ENCODE assay signal across 1 cellular context in the genomic region with DNA sequence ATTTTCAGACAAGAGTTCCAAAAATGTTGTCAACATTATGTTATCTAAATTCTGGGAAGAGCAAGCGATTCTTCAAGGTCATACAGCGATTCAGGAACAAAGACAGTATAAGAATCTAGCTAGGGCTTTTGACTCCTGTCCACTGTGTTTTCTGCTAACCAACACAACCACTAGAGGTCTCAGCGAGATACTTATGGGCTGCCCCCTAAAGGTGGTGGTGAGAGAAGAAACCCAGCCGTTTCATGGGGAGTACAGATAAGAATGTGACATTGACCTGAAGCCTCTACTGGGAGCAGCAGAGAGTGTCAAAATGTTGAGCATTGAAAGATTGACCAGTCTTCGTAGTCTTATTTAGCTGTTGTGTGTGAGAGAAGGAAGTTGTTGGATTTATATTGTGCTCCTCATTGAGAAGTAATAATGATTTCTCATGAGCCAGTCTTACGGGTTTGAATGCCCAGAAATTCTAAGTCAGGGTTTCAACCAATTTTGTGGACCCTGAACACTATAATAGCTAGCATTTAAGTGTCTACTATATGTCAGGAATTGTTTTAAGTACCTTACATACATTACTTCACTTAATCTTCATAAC.
TF ChIP-seq lines count a peak whose summit lies in the region.

No MANE protein-coding gene starts in this region.

TF ChIP-seq in HepG2, 621 proteins besides CTCF, POLR2A, EP300 and RAD21 (continued from another document and continues in another):
- TF ChIP-seq, protein P1, sequence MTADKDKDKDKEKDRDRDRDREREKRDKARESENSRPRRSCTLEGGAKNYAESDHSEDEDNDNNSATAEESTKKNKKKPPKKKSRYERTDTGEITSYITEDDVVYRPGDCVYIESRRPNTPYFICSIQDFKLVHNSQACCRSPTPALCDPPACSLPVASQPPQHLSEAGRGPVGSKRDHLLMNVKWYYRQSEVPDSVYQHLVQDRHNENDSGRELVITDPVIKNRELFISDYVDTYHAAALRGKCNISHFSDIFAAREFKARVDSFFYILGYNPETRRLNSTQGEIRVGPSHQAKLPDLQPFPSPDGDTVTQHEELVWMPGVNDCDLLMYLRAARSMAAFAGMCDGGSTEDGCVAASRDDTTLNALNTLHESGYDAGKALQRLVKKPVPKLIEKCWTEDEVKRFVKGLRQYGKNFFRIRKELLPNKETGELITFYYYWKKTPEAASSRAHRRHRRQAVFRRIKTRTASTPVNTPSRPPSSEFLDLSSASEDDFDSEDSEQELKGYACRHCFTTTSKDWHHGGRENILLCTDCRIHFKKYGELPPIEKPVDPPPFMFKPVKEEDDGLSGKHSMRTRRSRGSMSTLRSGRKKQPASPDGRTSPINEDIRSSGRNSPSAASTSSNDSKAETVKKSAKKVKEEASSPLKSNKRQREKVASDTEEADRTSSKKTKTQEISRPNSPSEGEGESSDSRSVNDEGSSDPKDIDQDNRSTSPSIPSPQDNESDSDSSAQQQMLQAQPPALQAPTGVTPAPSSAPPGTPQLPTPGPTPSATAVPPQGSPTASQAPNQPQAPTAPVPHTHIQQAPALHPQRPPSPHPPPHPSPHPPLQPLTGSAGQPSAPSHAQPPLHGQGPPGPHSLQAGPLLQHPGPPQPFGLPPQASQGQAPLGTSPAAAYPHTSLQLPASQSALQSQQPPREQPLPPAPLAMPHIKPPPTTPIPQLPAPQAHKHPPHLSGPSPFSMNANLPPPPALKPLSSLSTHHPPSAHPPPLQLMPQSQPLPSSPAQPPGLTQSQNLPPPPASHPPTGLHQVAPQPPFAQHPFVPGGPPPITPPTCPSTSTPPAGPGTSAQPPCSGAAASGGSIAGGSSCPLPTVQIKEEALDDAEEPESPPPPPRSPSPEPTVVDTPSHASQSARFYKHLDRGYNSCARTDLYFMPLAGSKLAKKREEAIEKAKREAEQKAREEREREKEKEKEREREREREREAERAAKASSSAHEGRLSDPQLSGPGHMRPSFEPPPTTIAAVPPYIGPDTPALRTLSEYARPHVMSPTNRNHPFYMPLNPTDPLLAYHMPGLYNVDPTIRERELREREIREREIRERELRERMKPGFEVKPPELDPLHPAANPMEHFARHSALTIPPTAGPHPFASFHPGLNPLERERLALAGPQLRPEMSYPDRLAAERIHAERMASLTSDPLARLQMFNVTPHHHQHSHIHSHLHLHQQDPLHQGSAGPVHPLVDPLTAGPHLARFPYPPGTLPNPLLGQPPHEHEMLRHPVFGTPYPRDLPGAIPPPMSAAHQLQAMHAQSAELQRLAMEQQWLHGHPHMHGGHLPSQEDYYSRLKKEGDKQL (CRISPR knock-in tag; IDR thresholded peaks at IDR 0.05; ENCODE audit: low read depth): 0 out of 2 replicates have a peak, but pooled peaks have one; percentile 40
- TF ChIP-seq, protein P2, sequence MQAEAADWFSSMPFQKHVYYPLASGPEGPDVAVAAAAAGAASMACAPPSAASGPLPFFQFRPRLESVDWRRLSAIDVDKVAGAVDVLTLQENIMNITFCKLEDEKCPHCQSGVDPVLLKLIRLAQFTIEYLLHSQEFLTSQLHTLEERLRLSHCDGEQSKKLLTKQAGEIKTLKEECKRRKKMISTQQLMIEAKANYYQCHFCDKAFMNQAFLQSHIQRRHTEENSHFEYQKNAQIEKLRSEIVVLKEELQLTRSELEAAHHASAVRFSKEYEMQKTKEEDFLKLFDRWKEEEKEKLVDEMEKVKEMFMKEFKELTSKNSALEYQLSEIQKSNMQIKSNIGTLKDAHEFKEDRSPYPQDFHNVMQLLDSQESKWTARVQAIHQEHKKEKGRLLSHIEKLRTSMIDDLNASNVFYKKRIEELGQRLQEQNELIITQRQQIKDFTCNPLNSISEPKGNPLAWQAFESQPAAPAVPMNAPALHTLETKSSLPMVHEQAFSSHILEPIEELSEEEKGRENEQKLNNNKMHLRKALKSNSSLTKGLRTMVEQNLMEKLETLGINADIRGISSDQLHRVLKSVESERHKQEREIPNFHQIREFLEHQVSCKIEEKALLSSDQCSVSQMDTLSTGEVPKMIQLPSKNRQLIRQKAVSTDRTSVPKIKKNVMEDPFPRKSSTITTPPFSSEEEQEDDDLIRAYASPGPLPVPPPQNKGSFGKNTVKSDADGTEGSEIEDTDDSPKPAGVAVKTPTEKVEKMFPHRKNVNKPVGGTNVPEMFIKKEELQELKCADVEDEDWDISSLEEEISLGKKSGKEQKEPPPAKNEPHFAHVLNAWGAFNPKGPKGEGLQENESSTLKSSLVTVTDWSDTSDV (CRISPR knock-in tag; IDR thresholded peaks at IDR 0.05): no peak
- TF ChIP-seq XRCC5 (optimal IDR thresholded peaks at IDR 0.05; ENCODE audit: low read length) (peak; percentile 58), ZNF556 (CRISPR knock-in tag; IDR thresholded peaks at IDR 0.05; ENCODE audit: borderline replicate concordance) (peak; percentile 35; the same call in 1 of the 2 replicates), ESRRA (CRISPR knock-in tag; IDR thresholded peaks at IDR 0.05; ENCODE audit: low read depth) (peak; percentile 37; the same call in 1 of the 2 replicates), ZNF329 (CRISPR knock-in tag; IDR thresholded peaks at IDR 0.05; ENCODE audit: low read depth) (no peak), KAT8 (CRISPR knock-in tag; IDR thresholded peaks at IDR 0.05) (peak; percentile 65; the same call in 1 of the 2 replicates), ZNF550 (CRISPR knock-in tag; IDR thresholded peaks at IDR 0.05; ENCODE audit: borderline replicate concordance) (no peak), TBX2 (CRISPR knock-in tag; IDR thresholded peaks at IDR 0.05; ENCODE audit: borderline replicate concordance) (peak; percentile 51; the same call in 1 of the 2 replicates), MTF2 (CRISPR knock-in tag; IDR thresholded peaks at IDR 0.05; ENCODE audit: borderline replicate concordance) (no peak), CBX2 (IDR thresholded peaks at IDR 0.05; ENCODE audit: low read depth, low read length) (no peak), CBX2 (CRISPR knock-in tag; IDR thresholded peaks at IDR 0.05; ENCODE audit: low read depth) (no peak), PAWR (CRISPR knock-in tag; IDR thresholded peaks at IDR 0.05; ENCODE audit: borderline replicate concordance) (no peak), ZKSCAN1 (IDR thresholded peaks at IDR 0.05; ENCODE audit: low read length) (0 out of 2 replicates have a peak, but pooled peaks have one; percentile 44), ZNF564 (CRISPR knock-in tag; IDR thresholded peaks at IDR 0.05) (no peak), GABPA (IDR thresholded peaks at IDR 0.05; ENCODE audit: low read depth, low read length) (no peak), GABPA (CRISPR knock-in tag; IDR thresholded peaks at IDR 0.05; ENCODE audit: low read depth) (peak; percentile 43; the same call in 1 of the 2 replicates), SAP130 (CRISPR knock-in tag; IDR thresholded peaks at IDR 0.05; ENCODE audit: low read depth) (peak; percentile 69), SP140L (CRISPR knock-in tag; IDR thresholded peaks at IDR 0.05; ENCODE audit: borderline replicate concordance) (0 out of 2 replicates have a peak, but pooled peaks have one; percentile 64), GLI4 (CRISPR knock-in tag; IDR thresholded peaks at IDR 0.05; ENCODE audit: borderline replicate concordance) (no peak), FOSL1 (CRISPR knock-in tag; IDR thresholded peaks at IDR 0.05; ENCODE audit: borderline replicate concordance) (no peak), KDM6A (CRISPR knock-in tag; IDR thresholded peaks at IDR 0.05; ENCODE audit: low read depth) (no peak), SMC3 (IDR thresholded peaks at IDR 0.05; ENCODE audit: low read length) (peak; percentile 99), GFI1 (CRISPR knock-in tag; IDR thresholded peaks at IDR 0.05; ENCODE audit: borderline replicate concordance) (0 out of 2 replicates have a peak, but pooled peaks have one; percentile 23), TEAD3 (CRISPR knock-in tag; optimal IDR thresholded peaks at IDR 0.05; ENCODE audit: borderline replicate concordance) (peak; percentile 77), MIER2 (CRISPR knock-in tag; IDR thresholded peaks at IDR 0.05) (peak; percentile 60; the same call in 1 of the 2 replicates), FOSL2 (CRISPR knock-in tag; IDR thresholded peaks at IDR 0.05) (peak; percentile 50), TGIF2 (CRISPR knock-in tag; IDR thresholded peaks at IDR 0.05) (0 out of 2 replicates have a peak, but pooled peaks have one; percentile 45), ZSCAN9 (CRISPR knock-in tag; IDR thresholded peaks at IDR 0.05; ENCODE audit: borderline replicate concordance) (no peak; the same call in 1 of the 2 replicates), FOXM1 (CRISPR knock-in tag; IDR thresholded peaks at IDR 0.05) (no peak), LCORL (IDR thresholded peaks at IDR 0.05) (no peak), LCORL (CRISPR knock-in tag; IDR thresholded peaks at IDR 0.05) (peak; percentile 50; the same call in 1 of the 2 replicates), ZNF816 (CRISPR knock-in tag; IDR thresholded peaks at IDR 0.05; ENCODE audit: borderline replicate concordance) (no peak), HHEX (CRISPR knock-in tag; IDR thresholded peaks at IDR 0.05) (no peak)
- TF ChIP-seq, protein P3, sequence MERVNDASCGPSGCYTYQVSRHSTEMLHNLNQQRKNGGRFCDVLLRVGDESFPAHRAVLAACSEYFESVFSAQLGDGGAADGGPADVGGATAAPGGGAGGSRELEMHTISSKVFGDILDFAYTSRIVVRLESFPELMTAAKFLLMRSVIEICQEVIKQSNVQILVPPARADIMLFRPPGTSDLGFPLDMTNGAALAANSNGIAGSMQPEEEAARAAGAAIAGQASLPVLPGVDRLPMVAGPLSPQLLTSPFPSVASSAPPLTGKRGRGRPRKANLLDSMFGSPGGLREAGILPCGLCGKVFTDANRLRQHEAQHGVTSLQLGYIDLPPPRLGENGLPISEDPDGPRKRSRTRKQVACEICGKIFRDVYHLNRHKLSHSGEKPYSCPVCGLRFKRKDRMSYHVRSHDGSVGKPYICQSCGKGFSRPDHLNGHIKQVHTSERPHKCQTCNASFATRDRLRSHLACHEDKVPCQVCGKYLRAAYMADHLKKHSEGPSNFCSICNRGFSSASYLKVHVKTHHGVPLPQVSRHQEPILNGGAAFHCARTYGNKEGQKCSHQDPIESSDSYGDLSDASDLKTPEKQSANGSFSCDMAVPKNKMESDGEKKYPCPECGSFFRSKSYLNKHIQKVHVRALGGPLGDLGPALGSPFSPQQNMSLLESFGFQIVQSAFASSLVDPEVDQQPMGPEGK (CRISPR knock-in tag; IDR thresholded peaks at IDR 0.05): peak; percentile 60
- TF ChIP-seq, protein P4, sequence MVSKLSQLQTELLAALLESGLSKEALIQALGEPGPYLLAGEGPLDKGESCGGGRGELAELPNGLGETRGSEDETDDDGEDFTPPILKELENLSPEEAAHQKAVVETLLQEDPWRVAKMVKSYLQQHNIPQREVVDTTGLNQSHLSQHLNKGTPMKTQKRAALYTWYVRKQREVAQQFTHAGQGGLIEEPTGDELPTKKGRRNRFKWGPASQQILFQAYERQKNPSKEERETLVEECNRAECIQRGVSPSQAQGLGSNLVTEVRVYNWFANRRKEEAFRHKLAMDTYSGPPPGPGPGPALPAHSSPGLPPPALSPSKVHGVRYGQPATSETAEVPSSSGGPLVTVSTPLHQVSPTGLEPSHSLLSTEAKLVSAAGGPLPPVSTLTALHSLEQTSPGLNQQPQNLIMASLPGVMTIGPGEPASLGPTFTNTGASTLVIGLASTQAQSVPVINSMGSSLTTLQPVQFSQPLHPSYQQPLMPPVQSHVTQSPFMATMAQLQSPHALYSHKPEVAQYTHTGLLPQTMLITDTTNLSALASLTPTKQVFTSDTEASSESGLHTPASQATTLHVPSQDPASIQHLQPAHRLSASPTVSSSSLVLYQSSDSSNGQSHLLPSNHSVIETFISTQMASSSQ (IDR thresholded peaks at IDR 0.05; ENCODE audit: low read depth): no peak
- TF ChIP-seq, protein P4 (CRISPR knock-in tag; IDR thresholded peaks at IDR 0.05; ENCODE audit: borderline replicate concordance): peak; percentile 33; the same call in 1 of the 2 replicates
- TF ChIP-seq, protein P5, sequence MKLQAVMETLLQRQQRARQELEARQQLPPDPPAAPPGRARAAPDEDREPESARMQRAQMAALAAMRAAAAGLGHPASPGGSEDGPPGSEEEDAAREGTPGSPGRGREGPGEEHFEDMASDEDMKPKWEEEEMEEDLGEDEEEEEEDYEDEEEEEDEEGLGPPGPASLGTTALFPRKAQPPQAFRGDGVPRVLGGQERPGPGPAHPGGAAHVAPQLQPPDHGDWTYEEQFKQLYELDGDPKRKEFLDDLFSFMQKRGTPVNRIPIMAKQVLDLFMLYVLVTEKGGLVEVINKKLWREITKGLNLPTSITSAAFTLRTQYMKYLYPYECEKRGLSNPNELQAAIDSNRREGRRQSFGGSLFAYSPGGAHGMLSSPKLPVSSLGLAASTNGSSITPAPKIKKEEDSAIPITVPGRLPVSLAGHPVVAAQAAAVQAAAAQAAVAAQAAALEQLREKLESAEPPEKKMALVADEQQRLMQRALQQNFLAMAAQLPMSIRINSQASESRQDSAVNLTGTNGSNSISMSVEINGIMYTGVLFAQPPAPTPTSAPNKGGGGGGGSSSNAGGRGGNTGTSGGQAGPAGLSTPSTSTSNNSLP (IDR thresholded peaks at IDR 0.05; ENCODE audit: low read depth, low read length): peak; percentile 72
- TF ChIP-seq, protein P6, sequence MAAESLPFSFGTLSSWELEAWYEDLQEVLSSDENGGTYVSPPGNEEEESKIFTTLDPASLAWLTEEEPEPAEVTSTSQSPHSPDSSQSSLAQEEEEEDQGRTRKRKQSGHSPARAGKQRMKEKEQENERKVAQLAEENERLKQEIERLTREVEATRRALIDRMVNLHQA (CRISPR knock-in tag; IDR thresholded peaks at IDR 0.05): no peak
- TF ChIP-seq, protein P7, sequence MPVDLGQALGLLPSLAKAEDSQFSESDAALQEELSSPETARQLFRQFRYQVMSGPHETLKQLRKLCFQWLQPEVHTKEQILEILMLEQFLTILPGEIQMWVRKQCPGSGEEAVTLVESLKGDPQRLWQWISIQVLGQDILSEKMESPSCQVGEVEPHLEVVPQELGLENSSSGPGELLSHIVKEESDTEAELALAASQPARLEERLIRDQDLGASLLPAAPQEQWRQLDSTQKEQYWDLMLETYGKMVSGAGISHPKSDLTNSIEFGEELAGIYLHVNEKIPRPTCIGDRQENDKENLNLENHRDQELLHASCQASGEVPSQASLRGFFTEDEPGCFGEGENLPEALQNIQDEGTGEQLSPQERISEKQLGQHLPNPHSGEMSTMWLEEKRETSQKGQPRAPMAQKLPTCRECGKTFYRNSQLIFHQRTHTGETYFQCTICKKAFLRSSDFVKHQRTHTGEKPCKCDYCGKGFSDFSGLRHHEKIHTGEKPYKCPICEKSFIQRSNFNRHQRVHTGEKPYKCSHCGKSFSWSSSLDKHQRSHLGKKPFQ (CRISPR knock-in tag; IDR thresholded peaks at IDR 0.05; ENCODE audit: insufficient replicate concordance): no peak
